ENCODE assay signal across 10 cellular contexts in the genomic region with DNA sequence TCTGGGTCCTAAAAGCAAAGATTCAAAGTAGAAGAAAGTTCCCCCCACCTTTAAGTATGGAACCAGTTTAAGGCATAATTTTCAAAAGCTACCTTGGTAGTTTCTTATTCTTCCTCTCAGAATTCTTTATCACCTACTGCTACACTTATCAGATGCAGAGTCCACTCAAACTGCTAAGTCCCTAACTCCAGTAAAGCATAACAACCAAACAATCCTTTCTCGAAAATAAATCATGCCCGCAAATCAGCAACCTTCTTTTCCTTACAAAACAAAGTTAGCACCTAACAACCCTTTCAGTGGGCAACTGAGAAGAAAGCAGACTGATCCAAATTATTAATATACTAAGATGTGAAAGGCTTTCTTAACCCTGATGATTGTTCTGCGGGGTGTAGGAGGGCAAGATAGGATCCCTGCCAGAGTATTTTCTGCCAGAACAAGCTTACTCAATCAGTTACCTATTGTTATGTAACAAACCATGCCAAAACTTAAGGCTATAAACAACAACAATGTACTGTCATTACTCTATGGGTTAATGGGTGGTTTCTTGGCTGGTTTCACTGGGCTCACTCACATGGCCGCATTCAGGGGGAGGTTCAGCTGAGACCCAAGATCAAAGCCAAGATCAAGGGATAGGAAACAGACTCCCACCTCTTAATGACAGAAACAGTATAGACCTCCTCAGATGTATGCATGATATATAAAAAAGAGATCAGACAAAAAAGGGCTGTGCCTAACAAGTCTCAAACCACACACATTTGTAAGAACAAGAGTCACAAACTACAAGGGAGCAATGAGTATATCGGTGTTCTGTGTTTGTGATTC. TPM values are rescaled to one million over a fixed set of nuclear protein-coding genes. Genes with fewer than 3 reads are reported as not detected.
A peak's percentile ranks its signal among the peaks of the same experiment; 100 is the strongest.
DNase-seq lines count a peak whose midpoint lies in the region; ATAC-seq and TF ChIP-seq lines count a peak whose summit lies in the region.
"Had no signal": no experiment of that assay in that cellular context is flagged by ENCODE, and none has a peak within 500 bp of the region (broad histone marks: within the 10 kb centered on the region; RNA-seq: fewer than 3 reads in every experiment).

No MANE protein-coding gene starts in this region.

- no peaks in the 10 kb centered on the region for H3K9me3 Mint-ChIP-seq in CD8-positive, alpha-beta T cell
- H3K9me3 Mint-ChIP-seq in activated naive CD8-positive, alpha-beta T cell treated with anti-CD3 and anti-CD28 coated beads, Interleukin-2, amount 10 ng/mL, durations not matched to agents 7 days and 5 days, result peaks cover 3% of the 10 kb centered on the region
- no peaks in the 10 kb centered on the region for H3K9me3 Mint-ChIP-seq in naive B cell
- H3K9me3 Mint-ChIP-seq: endodermal cell had no signal

- H3K9ac ChIP-seq in neuronal stem cell (ENCODE audit: low read depth, low read length, poor library complexity), result no peak overlapping the region

- peaks cover 2% of the 10 kb centered on the region for H3K79me1 ChIP-seq in neuronal stem cell (ENCODE audit: low read depth, low read length)

- H2AFZ ChIP-seq in neuronal stem cell (ENCODE audit: low read length), result no peak overlapping the region

- CTCF ChIA-PET in CD8-positive, alpha-beta T cell (lab: Charles Lee), result interaction anchor here (1.0 to 3.8 kb wide), 10 partner anchors 8 to 170 kb away, joined by 3 to 16 read pairs (median 4); partner anchors contain the start of gene CCDC6

- 100% methylated on average over 2 of the region's 5 CpGs; no CpG with 5 or more reads in 1 of the 2 donors for WGBS in neuronal stem cell (ENCODE audit: extremely low coverage in 2 of 2, insufficient read length in 2 of 2, insufficient replicate concordance in 1 of 2), 2 donors

- H3K27ac Mint-ChIP-seq in CD8-positive, alpha-beta T cell, result peak overlapping the region; percentile 46
- H3K27ac Mint-ChIP-seq in activated naive CD8-positive, alpha-beta T cell treated with anti-CD3 and anti-CD28 coated beads, Interleukin-2, amount 10 ng/mL, durations not matched to agents 7 days and 5 days, result no peak overlapping the region
- peak overlapping the region; percentile 4 to 90 (median 78) for H3K27ac Mint-ChIP-seq in naive B cell
- H3K27ac Mint-ChIP-seq: endodermal cell had no signal

- TF ChIP-seq CTCF in CD8-positive, alpha-beta T cell (IDR thresholded peaks at IDR 0.05), result no peak

- peak in 2 of 7 experiments; percentile 19 to 29 for DNase-seq in CD8-positive, alpha-beta T cell
- no peak for DNase-seq in activated naive CD8-positive, alpha-beta T cell treated with anti-CD3 and anti-CD28 coated beads, Interleukin-2, amount 10 ng/mL, durations not matched to agents 7 days and 5 days
- no peak for DNase-seq in naive B cell
- DNase-seq in NCI-H2081 treated with DMSO at 0.1 percent for 48 hours (lab: John Stamatoyannopoulos, UW), result no peak
- no peak for DNase-seq in NOMO-1 (lab: John Stamatoyannopoulos, UW; ENCODE audit: unreplicated experiment in 2 of 2)
- DNase-seq in neuronal stem cell (ENCODE audit: low spot score), result no peak
- no peak for DNase-seq in NCI-H2029 treated with DMSO at 0.1 percent for 48 hours (lab: John Stamatoyannopoulos, UW)

- no peak overlapping the region for H3K18ac ChIP-seq in neuronal stem cell (ENCODE audit: low read length)

- H3K36me3 Mint-ChIP-seq in CD8-positive, alpha-beta T cell, result peaks cover 8% of the 10 kb centered on the region
- H3K36me3 Mint-ChIP-seq in activated naive CD8-positive, alpha-beta T cell treated with anti-CD3 and anti-CD28 coated beads, Interleukin-2, amount 10 ng/mL, durations not matched to agents 7 days and 5 days, result peaks cover 14% of the 10 kb centered on the region
- no peaks in the 10 kb centered on the region for H3K36me3 Mint-ChIP-seq in naive B cell

- no peak overlapping the region for H4K8ac ChIP-seq in neuronal stem cell (ENCODE audit: low read depth, low read length)

- no peak overlapping the region for H2BK15ac ChIP-seq in neuronal stem cell (ENCODE audit: low read length)

- no peak overlapping the region for H2BK120ac ChIP-seq in neuronal stem cell (ENCODE audit: low read depth, low read length)

- H3K4me3 ChIP-seq in CD8-positive, alpha-beta T cell (ENCODE audit: low read depth, low read length), result no peak overlapping the region
- no peak overlapping the region for H3K4me3 ChIP-seq in neuronal stem cell (ENCODE audit: low read length in 2 of 2)
- H3K4me3 ChIP-seq: skin epidermis had no signal

- H3K27me3 Mint-ChIP-seq in CD8-positive, alpha-beta T cell (ENCODE audit: low read depth), result no peaks in the 10 kb centered on the region
- H3K27me3 Mint-ChIP-seq in activated naive CD8-positive, alpha-beta T cell treated with anti-CD3 and anti-CD28 coated beads, Interleukin-2, amount 10 ng/mL, durations not matched to agents 7 days and 5 days, result no peaks in the 10 kb centered on the region
- H3K27me3 Mint-ChIP-seq in naive B cell, result no peaks in the 10 kb centered on the region

- no peak overlapping the region for H3K4ac ChIP-seq in neuronal stem cell (ENCODE audit: low read length)

- H3K4me1 Mint-ChIP-seq in CD8-positive, alpha-beta T cell (ENCODE audit: low read depth), result peaks cover 59% of the 10 kb centered on the region
- H3K4me1 Mint-ChIP-seq in activated naive CD8-positive, alpha-beta T cell treated with anti-CD3 and anti-CD28 coated beads, Interleukin-2, amount 10 ng/mL, durations not matched to agents 7 days and 5 days, result peaks cover 27% of the 10 kb centered on the region
- H3K4me1 Mint-ChIP-seq in naive B cell, result peaks cover 58 to 83% (median 65%) of the 10 kb centered on the region in 3 donors

- no peak overlapping the region for H4K91ac ChIP-seq in neuronal stem cell (ENCODE audit: low read depth, low read length, poor library complexity)

- no peaks in the 10 kb centered on the region for H3K36me3 ChIP-seq in CD8-positive, alpha-beta T cell (ENCODE audit: insufficient read depth, low read length)
- no peaks in the 10 kb centered on the region for H3K36me3 ChIP-seq in neuronal stem cell (replicated peaks in 1 of 2; ENCODE audit: control insufficient read depth in 2 of 2, insufficient read depth in 2 of 2, low read length in 2 of 2)

- peak overlapping the region; percentile 5 for H3K4me3 Mint-ChIP-seq in CD8-positive, alpha-beta T cell
- peak overlapping the region; percentile 5 for H3K4me3 Mint-ChIP-seq in activated naive CD8-positive, alpha-beta T cell treated with anti-CD3 and anti-CD28 coated beads, Interleukin-2, amount 10 ng/mL, durations not matched to agents 7 days and 5 days
- no peak overlapping the region for H3K4me3 Mint-ChIP-seq in naive B cell
- H3K4me3 Mint-ChIP-seq: endodermal cell had no signal

- POLR2A ChIA-PET in CD8-positive, alpha-beta T cell (lab: Charles Lee), result interaction anchor here (0.8 to 2.1 kb wide), 4 partner anchors 9 to 44 kb away, joined by 3 to 7 read pairs (median 4); partner anchors contain the start of gene CCDC6
- POLR2A ChIA-PET in activated naive CD8-positive, alpha-beta T cell treated with anti-CD3 and anti-CD28 coated beads, Interleukin-2, amount 10 ng/mL, durations not matched to agents 7 days and 5 days (lab: Charles Lee), result interaction anchor here (3.3 kb wide), 1 partner anchor 42 kb away, joined by 18 read pairs; the partner anchor contains the start of gene CCDC6

- H2AK5ac ChIP-seq in neuronal stem cell (ENCODE audit: low read depth, low read length), result no peak overlapping the region

- peak; percentile 77 for ATAC-seq in CD8-positive, alpha-beta T cell
- ATAC-seq in HG02642 (IDR thresholded peaks at IDR 0.05; ENCODE audit: poor library complexity, unreplicated experiment) (peak; percentile 25), naive B cell (ENCODE audit: low read depth in 2 of 2) (peak in 1 of 2 donors; percentile 11)
- peak; percentile 42 for ATAC-seq in activated naive CD8-positive, alpha-beta T cell treated with anti-CD3 and anti-CD28 coated beads, Interleukin-2, amount 10 ng/mL, durations not matched to agents 7 days and 5 days (ENCODE audit: low read depth)

- no peak overlapping the region for H3K14ac ChIP-seq in neuronal stem cell (ENCODE audit: low read length)

- intact Hi-C loops in CD8-positive, alpha-beta T cell (cut with DNase I, micrococcal nuclease), result loop anchor here (1.0 to 10.0 kb wide), 3 partner anchors 42 to 780 kb away; partner anchors contain the start of gene CCDC6 (in 2 of the 2)

- no peaks in the 10 kb centered on the region for H3K9me3 ChIP-seq in CD8-positive, alpha-beta T cell (ENCODE audit: low read length)
- peaks cover 4 to 25% of the 10 kb centered on the region in 2 donors for H3K9me3 ChIP-seq in neuronal stem cell (replicated peaks in 1 of 2; ENCODE audit: control insufficient read depth in 2 of 2, insufficient read depth in 1 of 2, low read depth in 1 of 2, low read length in 2 of 2)

- peaks cover 24% of the 10 kb centered on the region for H3K4me1 ChIP-seq in CD8-positive, alpha-beta T cell (ENCODE audit: insufficient read depth, low read length)
- no peaks in the 10 kb centered on the region for H3K4me1 ChIP-seq in neuronal stem cell (ENCODE audit: control insufficient read depth in 2 of 2, insufficient read depth in 1 of 2, low read depth in 1 of 2, low read length in 2 of 2)

- H3K27me3 ChIP-seq in CD8-positive, alpha-beta T cell (ENCODE audit: insufficient read depth, low read length), result no peaks in the 10 kb centered on the region
- H3K27me3 ChIP-seq in neuronal stem cell (ENCODE audit: control insufficient read depth in 3 of 3, insufficient read depth in 3 of 3, low read depth in 1 of 3, low read length in 3 of 3), result no peaks in the 10 kb centered on the region

- no peak overlapping the region for H3K27ac ChIP-seq in CD8-positive, alpha-beta T cell (ENCODE audit: low read depth, low read length)
- no peak overlapping the region for H3K27ac ChIP-seq in neuronal stem cell (replicated peaks; ENCODE audit: low read length)

- H3K23ac ChIP-seq in neuronal stem cell (ENCODE audit: low read depth, low read length, poor library complexity), result no peak overlapping the region

- no peak overlapping the region for H2BK5ac ChIP-seq in neuronal stem cell (ENCODE audit: low read length)

- H2BK12ac ChIP-seq in neuronal stem cell (ENCODE audit: low read length), result no peak overlapping the region

- no peak overlapping the region for H3K4me2 ChIP-seq in neuronal stem cell (ENCODE audit: insufficient read depth, low read length, poor library complexity, severe bottlenecking)

RNA-seq across cellular contexts. Expression of gene CCDC6, which starts 42.0 kb away (rescaled TPM):
- 10 to 100 TPM; 21.6 to 23.7 TPM for total RNA-seq in CD8-positive, alpha-beta T cell
- total RNA-seq in activated naive CD8-positive, alpha-beta T cell treated with anti-CD3 and anti-CD28 coated beads, Interleukin-2, amount 10 ng/mL, durations not matched to agents 7 days and 5 days, result 10 to 100 TPM; 20.4 to 21.4 TPM
- 10 to 100 TPM in 4 of 6 donors, 1 to 10 TPM in 2; 7.8 to 20.9 (median 11.7) TPM for polyA plus RNA-seq in naive B cell (ENCODE audit: low read depth in 6 of 6)
- polyA plus RNA-seq in neuronal stem cell (2013, experiment 1 of 2), result 24.4 TPM
- 25.6 TPM for polyA plus RNA-seq in neuronal stem cell (2013, experiment 2 of 2)

Comparison
In these comparisons a context has a peak if more than half of its experiments do, and no peak if none do; other contexts are left out.
1. H3K4me3 Mint-ChIP-seq: peak in CD8-positive, alpha-beta T cell (single experiment) and activated naive CD8-positive, alpha-beta T cell treated with anti-CD3 and anti-CD28 coated beads, Interleukin-2, amount 10 ng/mL, durations not matched to agents 7 days and 5 days (single experiment); none in naive B cell (0 of 8).